In genomic region chr2:37653805-37654378, GRCh38 we compare ENCODE assay signal across 8 cellular contexts. TPM values are rescaled to one million over a fixed set of nuclear protein-coding genes. Genes with fewer than 3 reads are reported as not detected.
A peak's percentile ranks its signal among the peaks of the same experiment; 100 is the strongest.
DNase-seq lines count a peak whose midpoint lies in the region; ATAC-seq and TF ChIP-seq lines count a peak whose summit lies in the region.

No MANE protein-coding gene starts in this region.

- H4K20me1 ChIP-seq in smooth muscle cell (ENCODE audit: low read depth), result peaks cover 85% of the 10 kb centered on the region

- H3K36me3 ChIP-seq in smooth muscle cell (ENCODE audit: low read depth), result no peaks in the 10 kb centered on the region

- H3F3A ChIP-seq in smooth muscle cell (ENCODE audit: low read depth), result no peaks in the 10 kb centered on the region

- peaks cover 87% of the 10 kb centered on the region for H3K79me2 ChIP-seq in smooth muscle cell (ENCODE audit: low read depth)

- ATAC-seq in GM19025 (IDR thresholded peaks at IDR 0.05; ENCODE audit: low read depth, unreplicated experiment), result peak; percentile 36
- ATAC-seq in HG03280 (IDR thresholded peaks at IDR 0.05; ENCODE audit: unreplicated experiment), result peak; percentile 36
- ATAC-seq in Right ventricle myocardium superior (ENCODE audit: poor library complexity), result peak; percentile 80

- no peak overlapping the region for H3K4me3 ChIP-seq in smooth muscle cell

- H3K4me2 ChIP-seq in smooth muscle cell, result peak overlapping the region; percentile 69

- no peaks in the 10 kb centered on the region for H3K27me3 ChIP-seq in smooth muscle cell (ENCODE audit: low read depth)

- H3K9me3 ChIP-seq in smooth muscle cell (replicated peaks; ENCODE audit: low read depth), result no peaks in the 10 kb centered on the region

- peaks cover 0 to 1% (median 0%) of the 10 kb centered on the region in 3 donors for H3K27me3 Mint-ChIP-seq in CD14-positive monocyte (ENCODE audit: low read depth in 3 of 3)

- H3K4me1 ChIP-seq in smooth muscle cell (ENCODE audit: low read depth), result peaks cover 38% of the 10 kb centered on the region

- peak overlapping the region; percentile 59 for H3K27ac ChIP-seq in smooth muscle cell (ENCODE audit: low read depth)

- H2AFZ ChIP-seq in smooth muscle cell (ENCODE audit: low read depth), result no peak overlapping the region

- H3K9ac ChIP-seq in smooth muscle cell (ENCODE audit: low read depth), result peak overlapping the region; percentile 10

- DNase-seq in CD14-positive monocyte (ENCODE audit: low spot score) (peak; percentile 85), SW 1271 (lab: John Stamatoyannopoulos, UW) (peak; percentile 50 to 79), Right ventricle myocardium superior (peak; percentile 82), smooth muscle cell (lab: John Stamatoyannopoulos, UW; ENCODE audit: unreplicated experiment) (no peak), NCI-H1105 (lab: John Stamatoyannopoulos, UW) (no peak), NCI-H1436 (lab: John Stamatoyannopoulos, UW) (no peak)

- TF ChIP-seq CTCF in CD14-positive monocyte (IDR thresholded peaks at IDR 0.05) (no peak), smooth muscle cell (IDR thresholded peaks at IDR 0.05; ENCODE audit: borderline replicate concordance, insufficient read depth, poor library complexity, severe bottlenecking) (no peak)

- peak overlapping the region; percentile 28 to 69 for H3K4me3 Mint-ChIP-seq in CD14-positive monocyte

- H3K27ac Mint-ChIP-seq in CD14-positive monocyte, result peak overlapping the region; percentile 91 to 99 (median 96)

- intact Hi-C loops in CD14-positive monocyte (cut with micrococcal nuclease) (no loop called here), Right ventricle myocardium superior (cut with DNase I) (loop anchor here (10.0 kb wide), 1 partner anchor 239 kb away; no protein-coding TSS in a partner anchor)

- H3K4me1 Mint-ChIP-seq in CD14-positive monocyte, result peaks cover 96% of the 10 kb centered on the region

- WGBS in smooth muscle cell (ENCODE audit: low lambda C conversion rate), result 86% methylated on average over 14 of the region's 14 CpGs

- H3K9me3 Mint-ChIP-seq in CD14-positive monocyte, result no peaks in the 10 kb centered on the region

- H3K36me3 Mint-ChIP-seq in CD14-positive monocyte, result peaks cover 68 to 91% of the 10 kb centered on the region in 2 donors

RNA-seq across cellular contexts. Expression of gene CDC42EP3, which starts 17.6 kb away (rescaled TPM):
- polyA plus RNA-seq in CD14-positive monocyte (100 to 1,000 TPM; 249 to 272 TPM), smooth muscle cell (40.0 and 71.3 TPM in 2 replicates)
- total RNA-seq in Right ventricle myocardium superior (75.3 TPM), smooth muscle cell (45.0 and 51.1 TPM in 2 replicates)

Comparison
In these comparisons a context has a peak if more than half of its experiments do, and no peak if none do; other contexts are left out.
1. DNase-seq: peak in CD14-positive monocyte (single experiment), SW 1271 (2 of 2) and Right ventricle myocardium superior (single experiment); none in smooth muscle cell (single experiment), NCI-H1105 (single experiment) and NCI-H1436 (single experiment).
2. Peak in every context shown above with its lines, with median percentiles within 50 percentile points of each other: ATAC-seq.